7 cellular contexts compared by ENCODE assay signal in the genomic region with DNA sequence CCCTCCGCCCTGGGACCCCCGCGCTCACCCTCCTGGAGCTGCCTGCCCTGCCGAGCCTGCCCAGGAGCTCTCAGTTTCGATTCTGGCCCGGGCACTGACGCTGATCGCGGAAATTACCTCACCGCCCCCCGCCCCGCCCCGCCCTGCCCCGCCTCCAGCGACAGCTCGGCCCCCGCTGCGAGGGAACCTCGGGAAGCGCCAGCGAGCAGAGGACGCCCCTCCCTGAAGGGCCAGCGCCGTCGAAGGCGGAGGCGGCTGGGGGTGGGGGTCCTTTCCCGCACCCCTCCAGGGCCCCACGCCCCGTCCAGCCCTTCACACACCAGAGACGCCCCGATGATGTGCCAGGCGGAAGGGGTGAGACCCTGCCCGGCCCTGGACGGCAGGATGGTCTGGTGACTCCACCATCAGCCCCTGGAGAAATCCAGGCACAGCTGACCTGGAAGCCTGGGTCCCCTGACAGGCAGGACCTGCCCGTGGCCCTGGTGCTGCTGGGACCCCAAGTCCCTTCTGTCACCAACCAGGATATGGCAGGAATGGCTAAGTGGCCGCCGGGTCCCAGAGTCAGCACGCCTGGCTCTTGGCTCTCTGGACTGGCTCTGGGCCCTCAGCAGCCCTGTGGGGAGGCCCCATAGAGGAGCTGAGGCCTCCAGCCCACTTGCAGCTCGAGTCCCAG. TPM values are rescaled to one million over a fixed set of nuclear protein-coding genes. Genes with fewer than 3 reads are reported as not detected.
A peak's percentile ranks its signal among the peaks of the same experiment; 100 is the strongest.
DNase-seq lines count a peak whose midpoint lies in the region; ATAC-seq and TF ChIP-seq lines count a peak whose summit lies in the region.

A gene with protein sequence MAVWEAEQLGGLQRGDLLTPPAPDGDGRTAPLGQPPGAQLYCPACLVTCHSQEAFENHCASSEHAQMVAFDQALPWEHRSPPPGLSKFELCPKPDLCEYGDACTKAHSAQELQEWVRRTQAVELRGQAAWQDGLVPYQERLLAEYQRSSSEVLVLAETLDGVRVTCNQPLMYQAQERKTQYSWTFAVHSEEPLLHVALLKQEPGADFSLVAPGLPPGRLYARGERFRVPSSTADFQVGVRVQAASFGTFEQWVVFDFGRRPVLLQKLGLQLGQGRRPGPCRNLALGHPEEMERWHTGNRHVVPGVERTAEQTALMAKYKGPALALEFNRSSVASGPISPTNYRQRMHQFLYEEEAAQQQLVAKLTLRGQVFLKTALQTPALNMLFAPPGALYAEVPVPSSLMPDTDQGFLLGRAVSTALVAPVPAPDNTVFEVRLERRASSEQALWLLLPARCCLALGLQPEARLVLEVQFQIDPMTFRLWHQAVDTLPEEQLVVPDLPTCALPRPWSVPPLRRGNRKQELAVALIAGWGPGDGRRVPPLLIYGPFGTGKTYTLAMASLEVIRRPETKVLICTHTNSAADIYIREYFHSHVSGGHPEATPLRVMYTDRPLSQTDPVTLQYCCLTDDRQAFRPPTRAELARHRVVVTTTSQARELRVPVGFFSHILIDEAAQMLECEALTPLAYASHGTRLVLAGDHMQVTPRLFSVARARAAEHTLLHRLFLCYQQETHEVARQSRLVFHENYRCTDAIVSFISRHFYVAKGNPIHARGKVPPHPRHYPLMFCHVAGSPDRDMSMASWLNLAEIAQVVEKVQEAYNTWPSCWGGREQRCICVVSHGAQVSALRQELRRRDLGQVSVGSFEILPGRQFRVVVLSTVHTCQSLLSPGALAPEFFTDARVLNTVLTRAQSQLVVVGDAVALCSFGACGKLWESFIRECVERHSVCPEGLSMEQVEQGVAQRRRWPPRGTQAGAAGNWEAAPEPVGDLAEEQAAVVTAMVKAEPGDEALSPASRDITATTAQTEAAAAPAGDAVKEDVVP (N-terminal part only) (minus strand): TSS at position 84 of the 673 bp plus-strand sequence. CDS start 1,854 bp downstream, outside the sequence.

- H3K4me1 ChIP-seq in HUES64 (ENCODE audit: insufficient read depth, low read length) (no peaks in the 10 kb centered on the region), SJCRH30 (peaks cover 5% of the 10 kb centered on the region; the same call in 1 of the 2 replicates), ovary (ENCODE audit: insufficient read depth) (peaks cover 5% of the 10 kb centered on the region)

- no peak for TF ChIP-seq CTCF in GM12875 (IDR thresholded peaks at IDR 0.05; ENCODE audit: borderline replicate concordance, insufficient read depth, low read depth, low read length)
- no peak for TF ChIP-seq CTCF in ovary (IDR thresholded peaks at IDR 0.05)

- DNase-seq in SJCRH30 (peak; percentile 77 to 83), Right ventricle myocardium inferior (ENCODE audit: missing footprints) (peak; percentile 91), ovary (peak; percentile 74 to 84 (median 82))
- peak; percentile 42 for DNase-seq in activated naive CD4-positive, alpha-beta T cell treated with anti-CD3 and anti-CD28 coated beads, Interleukin-2, amount 50 U/mL, for 16 hours

- H3K27ac ChIP-seq in HUES64 (ENCODE audit: low read depth, low read length) = no peak within 1 kb of the TSS
- no peak within 1 kb of the TSS for H3K27ac ChIP-seq in SJCRH30
- peak within 1 kb of the TSS in 1 of 2 donors; percentile 36 for H3K27ac ChIP-seq in ovary

- H3K9ac ChIP-seq in HUES64 (ENCODE audit: low read depth, low read length) = peak within 1 kb of the TSS; percentile 60; the same call in 1 of the 2 replicates

- ATAC-seq in Right ventricle myocardium inferior = peak; percentile 78
- no peak for ATAC-seq in HG02623 (IDR thresholded peaks at IDR 0.05; ENCODE audit: unreplicated experiment)

- no peaks in the 10 kb centered on the region for H3K9me3 ChIP-seq in HUES64 (ENCODE audit: insufficient read depth, low read depth, low read length)
- no peaks in the 10 kb centered on the region for H3K9me3 ChIP-seq in SJCRH30 (replicated peaks)
- no peaks in the 10 kb centered on the region for H3K9me3 ChIP-seq in ovary

- TF ChIP-seq POLR2A in ovary (IDR thresholded peaks at IDR 0.05) = no peak

- TF ChIP-seq EP300 in ovary (IDR thresholded peaks at IDR 0.05) = no peak

- H3K4me3 ChIP-seq in GM12875 (ENCODE audit: low read depth, low read length) (peak within 1 kb of the TSS; percentile 66), HUES64 (ENCODE audit: low read length) (peak within 1 kb of the TSS; percentile 76), SJCRH30 (peak within 1 kb of the TSS; percentile 52), ovary (peak within 1 kb of the TSS; percentile 83)

- H3K36me3 ChIP-seq in HUES64 (ENCODE audit: insufficient read depth, low read length) (no peaks in the 10 kb centered on the region), SJCRH30 (no peaks in the 10 kb centered on the region), ovary (no peaks in the 10 kb centered on the region)

- intact Hi-C loops in Right ventricle myocardium inferior (cut with DNase I) = no loop called here
- intact Hi-C loops in ovary (cut with DNase I) = no loop called here

- 8% methylated on average over 40 of the region's 40 CpGs for WGBS in HUES64
- 7 to 17% (median 14%) methylated on average over 17 to 40 of the region's 40 CpGs for WGBS in ovary, 3 donors

- H3K27me3 ChIP-seq in HUES64 (ENCODE audit: insufficient read depth, low read length) (no peaks in the 10 kb centered on the region; the same call in 1 of the 2 replicates), SJCRH30 (peaks cover 38% of the 10 kb centered on the region), ovary (no peaks in the 10 kb centered on the region)

RNA-seq across cellular contexts. Expression of the gene that starts here (rescaled TPM):
- 9.7 TPM for polyA plus RNA-seq in HUES64 (2013, experiment 1 of 2)
- 12.2 TPM for polyA plus RNA-seq in HUES64 (2013, experiment 2 of 2)
- 4.6 and 5.7 TPM in 2 replicates for total RNA-seq in SJCRH30 (2014; rRNA removed; shearing (Covaris generic))
- total RNA-seq in Right ventricle myocardium inferior = 12.8 TPM
- total RNA-seq in ovary = 10 to 100 TPM in 6 of 7 donors, 1 to 10 TPM in 1; 9.4 to 19.6 (median 17.6) TPM
- polyA plus RNA-seq in ovary = 10 to 100 TPM in 1 of 2 donors, 1 to 10 TPM in 1; 1.8 to 10.5 TPM
